ENCODE assay signal across 8 cellular contexts in the genomic region with DNA sequence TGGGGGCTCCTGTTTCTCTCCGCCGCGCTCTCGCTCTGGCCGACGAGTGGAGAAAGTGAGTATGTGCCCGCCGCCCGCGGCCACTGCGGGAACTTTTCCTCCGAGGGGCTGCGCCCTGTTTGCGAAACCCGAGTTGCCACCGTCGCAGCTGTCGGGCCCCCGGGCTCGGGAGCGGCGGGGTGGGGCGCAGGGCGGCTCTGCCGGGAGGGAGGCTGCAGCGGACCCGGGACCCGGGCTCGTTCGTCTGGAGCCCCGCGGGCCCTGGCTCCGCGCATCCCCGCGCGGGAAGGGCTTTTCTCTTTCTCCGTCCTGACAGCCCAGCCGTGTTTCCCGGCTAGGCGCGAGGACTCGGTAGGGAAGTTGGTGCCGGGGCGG. TPM values are rescaled to one million over a fixed set of nuclear protein-coding genes. Genes with fewer than 3 reads are reported as not detected.
DNase-seq lines count a peak whose midpoint lies in the region; TF ChIP-seq lines count a peak whose summit lies in the region.

No MANE protein-coding gene starts in this region.

- H3K4me3 ChIP-seq in SJCRH30, result peak overlapping the region; percentile 99
- peak overlapping the region; percentile 83 for H3K4me3 ChIP-seq in astrocyte of the cerebellum (ENCODE audit: low read depth, low read length)
- peak overlapping the region; percentile 78 for H3K4me3 ChIP-seq in hepatocyte
- H3K4me3 ChIP-seq in skin epidermis, result peak overlapping the region; percentile 78 to 83 (median 80)

- in situ Hi-C loops in GM13977 (cut with MboI; ENCODE audit: low pct_unique_long_range_greater_than_20kb, low sequenced_read_pairs, unreplicated experiment), result no loop called here
- in situ Hi-C loops in astrocyte of the cerebellum (cut with HindIII; ENCODE audit: low sequenced_read_pairs), result no loop called here

- WGBS in hepatocyte (ENCODE audit: low lambda C conversion rate, missing lambda C conversion rate), result under 1% methylated on average over 24 of the region's 45 CpGs

- peaks cover 53% of the 10 kb centered on the region for H3K79me2 ChIP-seq in hepatocyte

- H3K36me3 ChIP-seq in SJCRH30 (no peaks in the 10 kb centered on the region), hepatocyte (replicated peaks; ENCODE audit: insufficient read depth, low read depth) (no peaks in the 10 kb centered on the region)

- H3K9me3 ChIP-seq in SJCRH30 (replicated peaks) (no peaks in the 10 kb centered on the region), hepatocyte (ENCODE audit: low read depth) (no peaks in the 10 kb centered on the region)

- DNase-seq in GM13977 (ENCODE audit: low spot score) (peak; percentile 52), SJCRH30 (peak; percentile 69 to 74), astrocyte of the cerebellum (ENCODE audit: low read depth) (no peak), hepatocyte (ENCODE audit: low spot score) (peak; percentile 66), NCI-H774 (lab: John Stamatoyannopoulos, UW) (no peak), NCI-H1092 treated with DMSO at 0.1 percent for 48 hours (lab: John Stamatoyannopoulos, UW) (no peak), NCI-H2107 treated with DMSO at 0.1 percent for 48 hours (lab: John Stamatoyannopoulos, UW; ENCODE audit: unreplicated experiment) (no peak)

- H3K4me1 ChIP-seq in SJCRH30 (peaks cover 25% of the 10 kb centered on the region), hepatocyte (ENCODE audit: insufficient read depth) (peaks cover 26% of the 10 kb centered on the region)

- H3K27ac ChIP-seq in SJCRH30 (peak overlapping the region; percentile 65), hepatocyte (peak overlapping the region; percentile 95), skin epidermis (peak overlapping the region in 20 of 21 experiments; percentile 30 to 93 (median 83))

- peak overlapping the region; percentile 88 for H3K4me2 ChIP-seq in hepatocyte

- H3K27me3 ChIP-seq in SJCRH30, result no peaks in the 10 kb centered on the region
- peaks cover 2% of the 10 kb centered on the region for H3K27me3 ChIP-seq in hepatocyte

- H3K9me2 ChIP-seq in hepatocyte (replicated peaks; ENCODE audit: insufficient read depth), result no peaks in the 10 kb centered on the region

- H4K20me1 ChIP-seq in hepatocyte (ENCODE audit: insufficient read depth, poor library complexity, severe bottlenecking), result peaks cover 40% of the 10 kb centered on the region

- TF ChIP-seq CTCF in GM13977 (IDR thresholded peaks at IDR 0.05; ENCODE audit: extremely low read depth, insufficient read depth, missing control alignments) (peak; percentile 0), astrocyte of the cerebellum (IDR thresholded peaks at IDR 0.05; ENCODE audit: low read depth, low read length, missing control alignments) (peak; percentile 29), hepatocyte (IDR thresholded peaks at IDR 0.05; ENCODE audit: poor library complexity) (no peak)

- peak overlapping the region; percentile 33 for H2AFZ ChIP-seq in hepatocyte

RNA-seq across cellular contexts. Expression of gene IGF1R, which starts 1.3 kb away (rescaled TPM):
- total RNA-seq in SJCRH30 (2014; rRNA removed; shearing (Covaris generic)), result 22.4 and 24.1 TPM in 2 replicates
- 21.7 and 42.9 TPM in 2 replicates for total RNA-seq in hepatocyte
- 10.8 and 14.4 TPM in 2 replicates for polyA plus RNA-seq in hepatocyte

Comparison
In these comparisons a context has a peak if more than half of its experiments do, and no peak if none do; other contexts are left out.
1. DNase-seq: peak in GM13977 (single experiment), SJCRH30 (2 of 2) and hepatocyte (single experiment); none in astrocyte of the cerebellum (single experiment), NCI-H774 (single experiment), NCI-H1092 treated with DMSO at 0.1 percent for 48 hours (single experiment) and NCI-H2107 treated with DMSO at 0.1 percent for 48 hours (single experiment).
2. Peak in every context shown above with its lines, with median percentiles within 50 percentile points of each other: H3K27ac ChIP-seq and H3K4me3 ChIP-seq.